ENCODE assay signal across 17 cellular contexts in the genomic region with DNA sequence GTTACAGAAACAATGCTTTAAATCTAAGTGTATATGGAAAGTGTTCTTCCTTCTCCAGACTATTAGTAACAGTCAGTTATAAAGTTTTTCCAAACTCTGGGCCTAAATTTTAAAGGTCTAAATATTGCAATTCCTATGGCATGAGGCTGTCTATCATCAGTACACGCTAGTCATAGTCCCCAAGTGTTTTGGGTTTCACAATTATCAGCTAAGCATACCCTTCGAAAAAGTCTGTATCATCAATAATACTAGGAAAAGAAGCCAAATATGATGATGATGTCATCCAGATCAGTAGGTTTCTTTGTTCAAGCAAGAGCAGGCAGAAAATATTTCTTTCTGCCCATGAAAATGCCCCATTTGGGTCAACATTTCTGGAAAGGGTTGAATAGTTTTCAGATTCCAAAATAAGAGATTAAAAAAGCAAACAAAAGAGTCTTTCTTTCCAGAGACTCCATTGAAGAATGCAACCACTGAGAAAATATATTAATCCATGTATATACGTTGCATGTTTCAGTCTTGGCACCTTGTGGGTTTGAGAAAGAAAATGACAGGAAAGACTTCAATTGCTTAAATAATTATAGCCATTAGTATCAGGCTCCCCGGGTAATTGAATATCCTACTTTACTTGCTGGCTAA.
DNase-seq lines count a peak whose midpoint lies in the region; FAIRE-seq and TF ChIP-seq lines count a peak whose summit lies in the region.
"Had no signal": no experiment of that assay in that cellular context is flagged by ENCODE, and none has a peak within 500 bp of the region (broad histone marks: within the 10 kb centered on the region; RNA-seq: fewer than 3 reads in every experiment).

No MANE protein-coding gene starts in this region.

- H3K9ac ChIP-seq in kidney (ENCODE audit: low read length in 2 of 2) = no peak overlapping the region

- H3K9me3 ChIP-seq in A673 (ENCODE audit: low read depth, low read length, poor library complexity, severe bottlenecking) (no peaks in the 10 kb centered on the region), kidney (ENCODE audit: control insufficient read depth in 1 of 2, low read length in 2 of 2) (no peaks in the 10 kb centered on the region), MG63 (no peaks in the 10 kb centered on the region)

- intact Hi-C loops in A673 (cut with micrococcal nuclease; ENCODE audit: unreplicated experiment) = no loop called here
- intact Hi-C loops in kidney (cut with DNase I) = no loop called here

- BruUV-seq in A673 (replicated peaks; lab: Mats Ljungman, UMichigan) = no TSS peak

- H3K4me1 ChIP-seq in A673 (ENCODE audit: insufficient read depth, low read length, poor library complexity, severe bottlenecking) (peaks cover 41% of the 10 kb centered on the region), kidney (ENCODE audit: control insufficient read depth in 1 of 2, insufficient read depth in 1 of 2, low read depth in 1 of 2, low read length in 2 of 2) (no peaks in the 10 kb centered on the region)

- CTCF ChIA-PET in A673 (lab: Charles Lee) = no interaction called here

- FAIRE-seq in kidney (lab: Jason Lieb, UNC) = no peak
- FAIRE-seq: H54 had no signal

- TF ChIP-seq CTCF in A673 (conservative IDR thresholded peaks at IDR 0.05; ENCODE audit: low read depth, low read length) (no peak), kidney (IDR thresholded peaks at IDR 0.05; ENCODE audit: borderline replicate concordance, extremely low read depth, insufficient read depth) (no peak)

- POLR2A ChIA-PET in A673 (lab: Charles Lee; ENCODE audit: low non-redundant PET) = no interaction called here

- H3K27ac ChIP-seq in A673 (ENCODE audit: low read depth, low read length, poor library complexity, severe bottlenecking) = peak overlapping the region; percentile 22
- H3K27ac ChIP-seq in kidney (ENCODE audit: low read depth in 2 of 2, low read length in 2 of 2) = no peak overlapping the region

- H3K36me3 ChIP-seq in A673 (ENCODE audit: insufficient read depth, low read length, poor library complexity, severe bottlenecking) = no peaks in the 10 kb centered on the region
- no peaks in the 10 kb centered on the region for H3K36me3 ChIP-seq in kidney (ENCODE audit: control insufficient read depth in 1 of 2, insufficient read depth in 2 of 2, low read length in 2 of 2)
- no peaks in the 10 kb centered on the region for H3K36me3 ChIP-seq in MG63

- in situ Hi-C loops in SK-MEL-5 (cut with HindIII; ENCODE audit: low pct_unique_long_range_greater_than_20kb, low sequenced_read_pairs) = no loop called here

- H3K27me3 ChIP-seq in A673 (replicated peaks; ENCODE audit: insufficient read depth, low read depth, low read length, poor library complexity) = no peaks in the 10 kb centered on the region
- H3K27me3 ChIP-seq in MG63 = no peaks in the 10 kb centered on the region

- DNase-seq in A673 (ENCODE audit: low spot score) = peak; percentile 43
- peak; percentile 51 for DNase-seq in SK-MEL-5 (ENCODE audit: low read depth, low spot score)
- DNase-seq in fibroblast of peridontal ligament (ENCODE audit: extremely low read depth) = peak; percentile 35
- DNase-seq in putamen (ENCODE audit: low spot score) = peak; percentile 6
- no peak for DNase-seq in kidney
- DNase-seq in MG63 = no peak
- DNase-seq in HK-2 (ENCODE audit: unreplicated experiment) = no peak
- no peak for DNase-seq in NCI-H446 (lab: John Stamatoyannopoulos, UW)
- DNase-seq: ACHN; AML-193; COR-L47; EL; NCI-H187; NCI-H345; NK-92 treated with Interleukin-12 subunit alpha and Interleukin-12 subunit beta, amount 100 ng/mL, for 24 hours; SIG-M5 had no signal

- no peak overlapping the region for H3K4me3 ChIP-seq in A673 (ENCODE audit: low read depth, low read length, poor library complexity, severe bottlenecking)
- no peak overlapping the region for H3K4me3 ChIP-seq in kidney (ENCODE audit: low read length in 2 of 2)
- H3K4me3 ChIP-seq in MG63 = no peak overlapping the region

Comparison
In these comparisons a context has a peak if more than half of its experiments do, and no peak if none do; other contexts are left out.
1. DNase-seq: peak in A673 (single experiment), SK-MEL-5 (single experiment), fibroblast of peridontal ligament (single experiment) and putamen (single experiment); none in kidney (single experiment), MG63 (single experiment), HK-2 (single experiment) and NCI-H446 (0 of 2).